In genomic region chrX:32016195-32016594, GRCh38 we compare ENCODE assay signal across 11 cellular contexts.
"Had no signal": no experiment of that assay in that cellular context is flagged by ENCODE, and none has a peak within 500 bp of the region (broad histone marks: within the 10 kb centered on the region; RNA-seq: fewer than 3 reads in every experiment).

No MANE protein-coding gene starts in this region.

- FAIRE-seq: H1, H54 had no signal

- ATAC-seq: GM23338, HCT116 had no signal

- H3K4me1 ChIP-seq: HAP-1 had no signal

- H3K9me3 ChIP-seq: HAP-1 had no signal

- H3K36me3 ChIP-seq: HAP-1 had no signal

- DNase-seq: GM23248, GOT3, H7, H9, HCEC 1CT, HFFc6 had no signal

- H3K27ac ChIP-seq: GM23248 had no signal

- H3K4me3 ChIP-seq: GM23248, GM23338, HAP-1 had no signal
